ENCODE assay signal across 8 cellular contexts in the genomic region with DNA sequence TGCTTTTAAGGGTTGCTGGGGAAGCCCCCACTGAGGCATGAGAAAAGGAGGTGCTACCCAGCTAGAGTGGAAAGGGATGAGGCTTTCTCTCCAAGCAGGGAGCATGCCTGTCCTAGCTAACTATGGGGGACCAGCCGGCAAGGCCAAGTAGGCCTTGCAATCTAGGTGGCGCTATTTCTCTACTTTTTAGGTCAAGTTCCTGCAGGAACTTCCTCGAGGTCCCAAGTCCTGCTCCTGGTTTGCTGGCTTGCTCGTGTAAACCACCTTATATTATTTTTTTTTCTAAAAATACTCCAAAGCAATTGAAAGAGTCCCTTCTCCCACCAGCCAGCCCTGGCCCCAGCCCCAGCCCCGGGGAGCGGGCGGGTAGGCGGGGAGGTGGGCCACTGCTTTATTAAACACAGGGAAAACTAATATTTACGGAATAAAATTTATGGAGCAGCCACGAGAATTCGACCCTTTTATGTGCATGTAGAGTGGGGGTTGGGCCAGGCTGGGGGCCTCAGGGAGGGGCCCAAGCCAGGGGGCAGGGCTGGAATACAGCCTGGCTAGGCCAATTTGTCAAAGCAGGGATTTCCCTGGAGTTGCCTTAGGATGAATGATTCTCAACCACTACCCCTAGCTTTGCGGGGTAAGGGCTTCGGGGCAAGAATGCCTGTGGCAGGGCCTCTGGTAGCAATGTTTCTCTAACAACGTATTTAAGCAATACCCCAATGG. TPM values are rescaled to one million over a fixed set of nuclear protein-coding genes. Genes with fewer than 3 reads are reported as not detected.
DNase-seq lines count a peak whose midpoint lies in the region; ATAC-seq lines count a peak whose summit lies in the region.

No MANE protein-coding gene starts in this region.

- ATAC-seq in HG03280 (IDR thresholded peaks at IDR 0.05; ENCODE audit: unreplicated experiment) (no peak), HG03175 (IDR thresholded peaks at IDR 0.05; ENCODE audit: unreplicated experiment) (no peak), HG02973 (IDR thresholded peaks at IDR 0.05; ENCODE audit: unreplicated experiment) (no peak)

- peak; percentile 87 for DNase-seq in DMS53 (lab: John Stamatoyannopoulos, UW)
- peak; percentile 26 for DNase-seq in HK-2 (ENCODE audit: unreplicated experiment)
- DNase-seq in NOMO-1 treated with DMSO at 0.1 percent for 48 hours (lab: John Stamatoyannopoulos, UW; ENCODE audit: unreplicated experiment) = peak; percentile 47
- peak; percentile 73 for DNase-seq in dermis blood vessel endothelial cell
- DNase-seq in mucosa of gallbladder (ENCODE audit: low spot score) = peak; percentile 58

RNA-seq across cellular contexts. Expression of gene IHH, which starts 12.8 kb away (rescaled TPM):
- total RNA-seq in dermis blood vessel endothelial cell (not detected in 2 replicates), mucosa of gallbladder (12.8 TPM)

RNA-seq across cellular contexts. Expression of gene CFAP65, which starts 32.3 kb away (rescaled TPM):
- total RNA-seq in dermis blood vessel endothelial cell (not detected in 2 replicates), mucosa of gallbladder (0.29 TPM)

Comparison
In these comparisons a context has a peak if more than half of its experiments do, and no peak if none do; other contexts are left out.
1. DNase-seq: peak in every context shown above with its lines; median percentile 87 in DMS53; 73 in dermis blood vessel endothelial cell; 58 in mucosa of gallbladder; 47 in NOMO-1 treated with DMSO at 0.1 percent for 48 hours; 26 in HK-2.
2. RNA of gene IHH, which starts 12.8 kb away (total RNA-seq): 12.8 TPM in mucosa of gallbladder (single experiment); not detected in dermis blood vessel endothelial cell; every median in the first group is over 10 times any median in the second.